Comparison of ENCODE assay signal across 30 cellular contexts in genomic region chr6:51711876-51712275, GRCh38.
"Had no signal": no experiment of that assay in that cellular context is flagged by ENCODE, and none has a peak within 500 bp of the region (broad histone marks: within the 10 kb centered on the region; RNA-seq: fewer than 3 reads in every experiment).

No MANE protein-coding gene starts in this region.

- ATAC-seq: activated CD4-positive, alpha-beta T cell treated with anti-CD3 and anti-CD28 coated beads for 36 hours; activated CD4-positive, CD25-positive, alpha-beta regulatory T cell treated with anti-CD3 and anti-CD28 coated beads, Interleukin-2, amount 50 U/mL, for 24 hours; activated naive CD8-positive, alpha-beta T cell treated with anti-CD3 and anti-CD28 coated beads, Interleukin-2, amount 50 U/mL, for 24 hours; Right ventricle myocardium inferior had no signal

- H2AFZ ChIP-seq: PC-9 had no signal

- DNase-seq: activated CD4-positive, alpha-beta memory T cell treated with anti-CD3 and anti-CD28 coated beads for 36 hours; activated CD4-positive, alpha-beta T cell treated with anti-CD3 and anti-CD28 coated beads for 36 hours; activated CD4-positive, alpha-beta T cell treated with anti-CD3 and anti-CD28 coated beads, Interleukin-2, amount 10 ng/mL, durations not matched to agents 7 days and 5 days; activated CD8-positive, alpha-beta memory T cell treated with anti-CD3 and anti-CD28 coated beads, Interleukin-2, amount 50 U/mL, for 48 hours; activated effector memory CD4-positive, alpha-beta T cell treated with Interleukin-2 at 50 U/mL for 16 hours; activated naive CD4-positive, alpha-beta T cell treated with anti-CD3 and anti-CD28 coated beads, Interleukin-2, amount 10 ng/mL, durations not matched to agents 7 days and 5 days; activated naive CD8-positive, alpha-beta T cell treated with anti-CD3 and anti-CD28 coated beads, Interleukin-2, amount 50 U/mL, for 24 hours; activated T-cell treated with anti-CD3 and anti-CD28 coated beads, Interleukin-2, amount 50 U/mL, for 48 hours; anterior cingulate cortex; caudate nucleus; cerebellar nuclear complex; Karpas-422; KBM-7; MG63; NCI-H1048; NCI-H1105 treated with DMSO at 0.1 percent for 48 hours; NCI-H1436; NCI-H1694; NCI-H1930; NCI-H2081 treated with DMSO at 0.1 percent for 48 hours; NCI-H2171; NCI-H510A; NCI-H526; NCI-H748 treated with DMSO at 0.1 percent for 48 hours; NK-92 treated with Interleukin-12 subunit alpha and Interleukin-12 subunit beta, amount 100 ng/mL, for 24 hours; PC-9; SIG-M5 had no signal

- H3K4me2 ChIP-seq: PC-9 had no signal

- H3K27ac ChIP-seq: PC-9, RWPE1 had no signal

- H3K36me3 ChIP-seq: MG63 had no signal

- H3K27me3 ChIP-seq: MG63 had no signal

- H3K9me3 ChIP-seq: MG63 had no signal

- H3K4me3 ChIP-seq: MG63, PC-9 had no signal
